Comparison of ENCODE assay signal across 8 cellular contexts in the genomic region with DNA sequence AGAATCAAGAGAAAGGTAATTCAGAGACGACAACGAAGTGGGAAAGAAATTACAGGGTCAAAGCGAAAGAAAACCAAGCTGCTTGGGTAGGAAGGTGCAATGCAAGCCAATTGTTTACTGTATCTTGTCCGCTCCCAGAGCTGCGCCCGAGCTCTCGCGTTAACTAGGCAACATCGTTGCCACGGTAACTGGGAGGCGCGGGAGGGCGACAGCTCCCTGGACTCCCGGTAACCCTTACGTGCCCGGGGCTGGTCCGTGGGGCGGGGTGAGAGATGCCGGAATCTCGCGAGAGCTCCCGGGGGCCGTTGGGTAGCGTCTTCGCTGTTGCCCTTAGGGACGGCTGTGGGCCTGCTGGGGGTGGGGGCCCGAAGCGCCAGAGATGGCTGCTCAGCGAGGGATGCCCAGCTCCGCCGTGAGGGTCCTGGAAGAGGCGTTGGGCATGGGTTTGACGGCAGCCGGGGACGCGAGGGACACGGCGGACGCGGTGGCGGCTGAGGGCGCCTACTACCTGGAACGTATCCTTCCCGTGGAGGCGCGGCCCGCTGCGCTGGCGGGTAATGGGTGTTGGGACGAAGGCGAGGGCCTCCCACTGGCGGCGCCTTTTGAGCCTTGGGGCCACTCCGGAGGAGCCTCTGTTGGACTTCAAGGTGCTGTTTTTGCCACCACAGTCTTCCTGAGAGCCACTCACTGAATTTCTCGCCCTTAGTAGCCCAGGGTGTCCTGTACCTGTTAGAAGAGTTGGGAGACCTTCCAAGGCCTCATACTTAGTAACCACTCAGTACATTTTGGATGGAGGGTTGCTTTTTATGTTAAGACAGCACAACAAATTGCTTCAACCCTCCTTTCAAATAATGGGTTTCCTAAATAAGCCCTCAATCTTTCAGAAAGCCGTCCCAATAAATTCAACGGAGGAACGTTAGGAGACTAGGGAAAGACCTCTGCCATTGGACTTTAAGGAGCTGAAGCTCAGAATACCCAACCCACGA. TPM values are rescaled to one million over a fixed set of nuclear protein-coding genes. Genes with fewer than 3 reads are reported as not detected.
DNase-seq lines count a peak whose midpoint lies in the region; ATAC-seq and TF ChIP-seq lines count a peak whose summit lies in the region.

SPAG16 (plus strand) TSS at position 360 of the 986 bp plus-strand sequence.

- peak within 1 kb of the TSS; percentile 69 for H3K27ac Mint-ChIP-seq in activated CD4-positive, alpha-beta memory T cell treated with anti-CD3 and anti-CD28 coated beads for 36 hours

- peak within 1 kb of the TSS; percentile 24 for H3K27ac ChIP-seq in duodenal mucosa (ENCODE audit: low read depth, low read length)
- peak within 1 kb of the TSS; percentile 51 to 58 for H3K27ac ChIP-seq in liver (ENCODE audit: low read depth in 1 of 2, low read length in 2 of 2)

- intact Hi-C loops in activated CD4-positive, alpha-beta memory T cell treated with anti-CD3 and anti-CD28 coated beads for 36 hours (cut with micrococcal nuclease): loop anchor here (1.0 kb wide), 1 partner anchor 1525 kb away; the partner anchor contains the start of gene BARD1

- CTCF ChIA-PET in activated CD4-positive, alpha-beta memory T cell treated with anti-CD3 and anti-CD28 coated beads for 36 hours (lab: Charles Lee): interaction anchor here (0.8 to 1.4 kb wide), 3 partner anchors 29 to 37 kb away, joined by 3 to 5 read pairs (median 3); no protein-coding TSS in a partner anchor

- peaks cover 28% of the 10 kb centered on the region for H3K4me1 Mint-ChIP-seq in activated CD4-positive, alpha-beta memory T cell treated with anti-CD3 and anti-CD28 coated beads for 36 hours (ENCODE audit: low read depth)

- H3K4me1 ChIP-seq in duodenal mucosa (ENCODE audit: control insufficient read depth in 1 of 2, insufficient read depth in 2 of 2, low read length in 2 of 2) (peaks cover 5 to 22% of the 10 kb centered on the region in 2 donors), liver (ENCODE audit: control insufficient read depth in 4 of 4, insufficient read depth in 4 of 4, low read length in 3 of 4) (peaks cover 0 to 17% (median 10%) of the 10 kb centered on the region in 4 donors)

- DNase-seq in AG08395 (ENCODE audit: low spot score) (peak; percentile 99), NCI-H510A (lab: John Stamatoyannopoulos, UW) (peak; percentile 94)
- DNase-seq in activated CD4-positive, alpha-beta memory T cell treated with anti-CD3 and anti-CD28 coated beads for 36 hours: peak; percentile 99
- DNase-seq in stimulated activated CD4-positive, alpha-beta T cell treated with anti-CD3 and anti-CD28 coated beads, Interleukin-4, amount 100 ng/mL, for 1 hour: peak; percentile 97

- peak within 1 kb of the TSS; percentile 63 to 64 for H3K9ac ChIP-seq in duodenal mucosa (ENCODE audit: low read depth in 1 of 2, low read length in 2 of 2)
- H3K9ac ChIP-seq in liver (ENCODE audit: low read depth in 1 of 2, low read length in 2 of 2): peak within 1 kb of the TSS; percentile 85

- no peaks in the 10 kb centered on the region for H3K9me3 Mint-ChIP-seq in activated CD4-positive, alpha-beta memory T cell treated with anti-CD3 and anti-CD28 coated beads for 36 hours

- peak within 1 kb of the TSS; percentile 82 for H3K4me3 Mint-ChIP-seq in activated CD4-positive, alpha-beta memory T cell treated with anti-CD3 and anti-CD28 coated beads for 36 hours

- H3K9me3 ChIP-seq in duodenal mucosa (ENCODE audit: control insufficient read depth in 1 of 2, low read length in 2 of 2): no peaks in the 10 kb centered on the region
- H3K9me3 ChIP-seq in liver (ENCODE audit: control insufficient read depth in 4 of 4, low read length in 3 of 4): no peaks in the 10 kb centered on the region

- peak; percentile 100 for ATAC-seq in GM18907 (IDR thresholded peaks at IDR 0.05; ENCODE audit: unreplicated experiment)
- ATAC-seq in HG03159 (IDR thresholded peaks at IDR 0.05; ENCODE audit: unreplicated experiment): peak; percentile 99

- H3K27me3 ChIP-seq in duodenal mucosa (ENCODE audit: control insufficient read depth in 1 of 2, insufficient read depth in 2 of 2, low read length in 2 of 2): no peaks in the 10 kb centered on the region
- no peaks in the 10 kb centered on the region for H3K27me3 ChIP-seq in liver (ENCODE audit: control insufficient read depth in 4 of 4, insufficient read depth in 4 of 4, low read length in 3 of 4)

- TF ChIP-seq CTCF in liver (IDR thresholded peaks at IDR 0.05; ENCODE audit: low read depth, low read length, missing input control): no peak

- peaks cover 2% of the 10 kb centered on the region for H3K27me3 Mint-ChIP-seq in activated CD4-positive, alpha-beta memory T cell treated with anti-CD3 and anti-CD28 coated beads for 36 hours

- no peaks in the 10 kb centered on the region for H3K36me3 Mint-ChIP-seq in activated CD4-positive, alpha-beta memory T cell treated with anti-CD3 and anti-CD28 coated beads for 36 hours

- WGBS in liver: 1% methylated on average over 59 of the region's 59 CpGs

- H3K36me3 ChIP-seq in duodenal mucosa (ENCODE audit: control insufficient read depth in 1 of 2, insufficient read depth in 2 of 2, low read length in 2 of 2) (no peaks in the 10 kb centered on the region), liver (ENCODE audit: control insufficient read depth in 4 of 4, insufficient read depth in 3 of 4, low read depth in 1 of 4, low read length in 3 of 4) (no peaks in the 10 kb centered on the region)

- POLR2A ChIA-PET in activated CD4-positive, alpha-beta memory T cell treated with anti-CD3 and anti-CD28 coated beads for 36 hours (lab: Charles Lee): no interaction called here

- H3K4me3 ChIP-seq in duodenal mucosa (ENCODE audit: low read depth in 1 of 2, low read length in 2 of 2): peak within 1 kb of the TSS; percentile 72 to 92
- H3K4me3 ChIP-seq in liver (ENCODE audit: low read depth in 1 of 3, low read length in 3 of 3): peak within 1 kb of the TSS; percentile 96

- peak in 1 of 2 donors; percentile 2 for TF ChIP-seq RAD21 in liver (IDR thresholded peaks at IDR 0.05)

TF ChIP-seq in liver, 16 proteins besides CTCF, POLR2A, EP300 and RAD21 (continues in another document):
- peak; percentile 48 to 56 for TF ChIP-seq HNF4A (conservative IDR thresholded peaks at IDR 0.05)
- TF ChIP-seq HNF4G (IDR thresholded peaks at IDR 0.05): no peak
- TF ChIP-seq, protein P1, sequence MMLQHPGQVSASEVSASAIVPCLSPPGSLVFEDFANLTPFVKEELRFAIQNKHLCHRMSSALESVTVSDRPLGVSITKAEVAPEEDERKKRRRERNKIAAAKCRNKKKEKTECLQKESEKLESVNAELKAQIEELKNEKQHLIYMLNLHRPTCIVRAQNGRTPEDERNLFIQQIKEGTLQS (IDR thresholded peaks at IDR 0.05): peak; percentile 38
- TF ChIP-seq REST (IDR thresholded peaks at IDR 0.05): no peak
- TF ChIP-seq RXRA (IDR thresholded peaks at IDR 0.05): peak; percentile 65 to 80
- no peak for TF ChIP-seq FOXA2 (IDR thresholded peaks at IDR 0.05)
- TF ChIP-seq JUND (IDR thresholded peaks at IDR 0.05): no peak
- TF ChIP-seq YY1 (IDR thresholded peaks at IDR 0.05): peak; percentile 91
- TF ChIP-seq, protein P2, sequence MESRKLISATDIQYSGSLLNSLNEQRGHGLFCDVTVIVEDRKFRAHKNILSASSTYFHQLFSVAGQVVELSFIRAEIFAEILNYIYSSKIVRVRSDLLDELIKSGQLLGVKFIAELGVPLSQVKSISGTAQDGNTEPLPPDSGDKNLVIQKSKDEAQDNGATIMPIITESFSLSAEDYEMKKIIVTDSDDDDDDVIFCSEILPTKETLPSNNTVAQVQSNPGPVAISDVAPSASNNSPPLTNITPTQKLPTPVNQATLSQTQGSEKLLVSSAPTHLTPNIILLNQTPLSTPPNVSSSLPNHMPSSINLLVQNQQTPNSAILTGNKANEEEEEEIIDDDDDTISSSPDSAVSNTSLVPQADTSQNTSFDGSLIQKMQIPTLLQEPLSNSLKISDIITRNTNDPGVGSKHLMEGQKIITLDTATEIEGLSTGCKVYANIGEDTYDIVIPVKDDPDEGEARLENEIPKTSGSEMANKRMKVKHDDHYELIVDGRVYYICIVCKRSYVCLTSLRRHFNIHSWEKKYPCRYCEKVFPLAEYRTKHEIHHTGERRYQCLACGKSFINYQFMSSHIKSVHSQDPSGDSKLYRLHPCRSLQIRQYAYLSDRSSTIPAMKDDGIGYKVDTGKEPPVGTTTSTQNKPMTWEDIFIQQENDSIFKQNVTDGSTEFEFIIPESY (IDR thresholded peaks at IDR 0.05): peak; percentile 100
- TF ChIP-seq SP1 (IDR thresholded peaks at IDR 0.05): peak; percentile 61
- TF ChIP-seq TAF1 (conservative IDR thresholded peaks at IDR 0.05): peak; percentile 69
- peak in 1 of 2 donors; percentile 48 for TF ChIP-seq GABPA (IDR thresholded peaks at IDR 0.05 in 1 of 2, conservative IDR thresholded peaks at IDR 0.05 in 1 of 2)
- TF ChIP-seq NR2F2 (IDR thresholded peaks at IDR 0.05): no peak
- TF ChIP-seq FOXA1 (IDR thresholded peaks at IDR 0.05): peak; percentile 51

RNA-seq across cellular contexts. Expression of gene SPAG16, which starts in this region (rescaled TPM):
- 10 to 100 TPM in 1 of 2 experiments, 1 to 10 TPM in 1; 9.1 to 10.4 TPM for total RNA-seq in activated CD4-positive, alpha-beta memory T cell treated with anti-CD3 and anti-CD28 coated beads for 36 hours
- total RNA-seq in liver: 10 to 100 TPM; 10.8 to 12.7 TPM
- polyA plus RNA-seq in liver: 10 to 100 TPM in 1 of 2 donors, 1 to 10 TPM in 1; 6.4 to 12.0 TPM

Comparison
In these comparisons a context has a peak if more than half of its experiments do, and no peak if none do; other contexts are left out.
1. Peak in every context shown above with its lines: DNase-seq, ATAC-seq, H3K4me3 ChIP-seq and H3K27ac ChIP-seq.